In the genomic region with DNA sequence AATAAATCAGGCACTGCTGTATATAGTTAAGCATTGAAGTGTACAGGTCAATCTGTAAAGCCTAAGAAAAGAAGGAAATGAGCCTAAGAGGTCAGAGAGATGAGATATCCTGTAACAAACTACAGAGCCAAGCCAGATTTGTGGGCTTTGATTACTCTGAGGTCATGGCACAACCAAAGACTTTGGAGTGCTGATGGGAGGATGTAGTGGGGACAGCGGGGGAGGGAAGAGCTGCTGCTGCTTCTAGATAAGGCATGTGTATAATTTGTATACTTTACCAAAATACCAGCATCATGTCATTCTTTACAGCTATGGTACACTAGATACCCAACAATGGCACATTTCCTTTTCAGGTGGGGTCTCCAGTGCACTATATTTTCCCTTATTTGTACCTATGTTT, we compare ENCODE assay signal across 17 cellular contexts.
"Had no signal": no experiment of that assay in that cellular context is flagged by ENCODE, and none has a peak within 500 bp of the region (broad histone marks: within the 10 kb centered on the region; RNA-seq: fewer than 3 reads in every experiment).

No MANE protein-coding gene starts in this region.

- H3K9me3 ChIP-seq: gastroesophageal sphincter, heart left ventricle, tibial artery, vagina had no signal

- DNase-seq: activated CD4-positive, alpha-beta T cell treated with anti-CD3 and anti-CD28 coated beads, Interleukin-2, amount 50 U/mL, for 1 hour; activated CD8-positive, alpha-beta memory T cell treated with anti-CD3 and anti-CD28 coated beads, Interleukin-2, amount 50 U/mL, for 4 hours; activated naive CD4-positive, alpha-beta T cell treated with anti-CD3 and anti-CD28 coated beads for 36 hours; activated T-cell treated with anti-CD3 and anti-CD28 coated beads, Interleukin-2, amount 50 U/mL, for 4 hours; brain microvascular endothelial cell; cortex of kidney; effector CD4-positive, alpha-beta T cell; heart left ventricle; kidney glomerular epithelial cell; naive thymus-derived CD8-positive, alpha-beta T cell; stimulated activated CD4-positive, alpha-beta T cell treated with anti-CD3 and anti-CD28 coated beads, Interleukin-12 subunit alpha, Interleukin-12 subunit beta, amount 100 ng/mL, for 4 hours; stimulated activated CD4-positive, alpha-beta T cell treated with anti-CD3 and anti-CD28 coated beads, Interleukin-1b, Interleukin-23, amount 100 ng/mL, for 48 hours; stimulated activated naive CD4-positive, alpha-beta T cell treated with Interleukin-2 at 50 U/mL for 16 hours; substantia nigra; tibial artery had no signal

- H3K9me3 Mint-ChIP-seq: activated naive CD4-positive, alpha-beta T cell treated with anti-CD3 and anti-CD28 coated beads for 36 hours; activated T-cell treated with anti-CD3 and anti-CD28 coated beads, Interleukin-2, amount 50 U/mL, for 4 hours; naive thymus-derived CD8-positive, alpha-beta T cell had no signal

- H3K27ac Mint-ChIP-seq: activated naive CD4-positive, alpha-beta T cell treated with anti-CD3 and anti-CD28 coated beads for 36 hours; naive thymus-derived CD8-positive, alpha-beta T cell had no signal

- H3K36me3 Mint-ChIP-seq: naive thymus-derived CD8-positive, alpha-beta T cell had no signal

- H3K36me3 ChIP-seq: brain microvascular endothelial cell, gastroesophageal sphincter, heart left ventricle, tibial artery, vagina had no signal

- H3K4me3 Mint-ChIP-seq: activated naive CD4-positive, alpha-beta T cell treated with anti-CD3 and anti-CD28 coated beads for 36 hours; activated T-cell treated with anti-CD3 and anti-CD28 coated beads, Interleukin-2, amount 50 U/mL, for 4 hours; naive thymus-derived CD8-positive, alpha-beta T cell had no signal

- H3K4me1 Mint-ChIP-seq: naive thymus-derived CD8-positive, alpha-beta T cell had no signal

- H3K27me3 ChIP-seq: brain microvascular endothelial cell, gastroesophageal sphincter, heart left ventricle, tibial artery, vagina had no signal

- H3K4me3 ChIP-seq: gastroesophageal sphincter, heart left ventricle, tibial artery, vagina had no signal

- H3K27ac ChIP-seq: tibial artery, vagina had no signal
